ENCODE assay signal across 23 cellular contexts in the genomic region with DNA sequence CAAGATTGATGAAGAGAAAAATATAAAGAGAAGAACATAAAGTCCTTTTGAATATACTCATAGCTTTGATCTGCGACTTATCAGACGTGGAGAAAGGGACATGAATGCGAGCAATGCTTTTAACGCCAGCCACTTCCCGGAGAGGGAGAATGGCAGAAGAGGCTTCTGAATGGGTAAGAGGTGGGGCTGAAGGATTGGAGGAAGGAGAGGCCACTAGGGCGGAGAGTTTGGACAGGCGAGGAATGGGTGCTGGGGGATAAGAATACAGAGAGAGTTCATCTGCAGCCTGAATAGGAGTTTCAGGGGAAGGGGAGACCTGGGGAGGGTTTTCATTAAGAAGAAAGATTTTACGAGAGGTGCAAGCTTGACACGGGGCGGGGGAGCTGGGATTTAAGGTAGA.
DNase-seq lines count a peak whose midpoint lies in the region; ATAC-seq and TF ChIP-seq lines count a peak whose summit lies in the region.
"Had no signal": no experiment of that assay in that cellular context is flagged by ENCODE, and none has a peak within 500 bp of the region (broad histone marks: within the 10 kb centered on the region; RNA-seq: fewer than 3 reads in every experiment).

No MANE protein-coding gene starts in this region.

- H2BK120ac ChIP-seq in H9 (ENCODE audit: low read depth, low read length, poor library complexity, severe bottlenecking), result no peak overlapping the region

- H3K27me3 ChIP-seq in H9 (ENCODE audit: insufficient read depth, low read length), result no peaks in the 10 kb centered on the region
- no peaks in the 10 kb centered on the region for H3K27me3 ChIP-seq in iPS-15b (ENCODE audit: control insufficient read depth, insufficient read depth, low read length)

- H3K18ac ChIP-seq in H9 (ENCODE audit: insufficient read length, low read depth, low read length), result no peak overlapping the region

- no peak overlapping the region for H2AFZ ChIP-seq in H9 (ENCODE audit: low read length)
- H2AFZ ChIP-seq: GM23248 had no signal

- TF ChIP-seq CTCF in H9 (conservative IDR thresholded peaks at IDR 0.05) (no peak), WTC11 (IDR thresholded peaks at IDR 0.05) (no peak), endothelial cell (IDR thresholded peaks at IDR 0.05; ENCODE audit: unreplicated experiment) (no peak)

- no peaks in the 10 kb centered on the region for H3K27me3 Mint-ChIP-seq in H9 (ENCODE audit: low read depth)
- no peaks in the 10 kb centered on the region for H3K27me3 Mint-ChIP-seq in WTC11 (ENCODE audit: low read depth)
- H3K27me3 Mint-ChIP-seq in endothelial cell (ENCODE audit: unreplicated experiment), result no peaks in the 10 kb centered on the region
- H3K27me3 Mint-ChIP-seq: B cell; CD4-positive, CD25-positive, alpha-beta regulatory T cell; CD8-positive, alpha-beta memory T cell; IgD-negative memory B cell had no signal

- H3K79me2 ChIP-seq in H9 (ENCODE audit: insufficient read depth, low read length), result no peaks in the 10 kb centered on the region

- H2BK20ac ChIP-seq in H9 (ENCODE audit: low read depth, low read length, poor library complexity, severe bottlenecking), result no peak overlapping the region

- H3K79me1 ChIP-seq in H9 (ENCODE audit: insufficient read depth, low read depth, low read length, poor library complexity, severe bottlenecking), result no peaks in the 10 kb centered on the region

- no peak overlapping the region for H4K5ac ChIP-seq in H9 (ENCODE audit: insufficient read length, low read depth, low read length)

- H3K9ac ChIP-seq in H9 (ENCODE audit: extremely low read depth, insufficient read length, low read length), result no peak overlapping the region
- H3K9ac ChIP-seq in iPS-15b (ENCODE audit: low read depth, low read length), result no peak overlapping the region
- H3K9ac ChIP-seq: GM23248 had no signal

- peak; percentile 16 for DNase-seq in Daoy (ENCODE audit: low read depth)
- peak; percentile 51 for DNase-seq in H9
- no peak for DNase-seq in WTC11 (ENCODE audit: low spot score)
- no peak for DNase-seq in GM03348 (ENCODE audit: low spot score)
- no peak for DNase-seq in DMS153 (lab: John Stamatoyannopoulos, UW)
- no peak for DNase-seq in endothelial cell (ENCODE audit: low spot score)
- DNase-seq: 8988T; C1 segment of cervical spinal cord; CD4-positive, CD25-positive, alpha-beta regulatory T cell; CD8-positive, alpha-beta memory T cell; COR-L47; DMS 273 treated with DMSO at 0.1 percent for 48 hours; GF-D8; GM23248; HFFc6; KBM-7 had no signal

- no peak overlapping the region for H2BK12ac ChIP-seq in H9 (ENCODE audit: insufficient read length, low read depth, low read length)

- no peak overlapping the region for H3K56ac ChIP-seq in H9 (ENCODE audit: insufficient read length, low read depth, low read length)

- H3K9me3 Mint-ChIP-seq in H9 (no peaks in the 10 kb centered on the region; a peak in 1 of 5 replicates), WTC11 (no peaks in the 10 kb centered on the region), endothelial cell (ENCODE audit: unreplicated experiment) (no peaks in the 10 kb centered on the region)

- no peak overlapping the region for H4K8ac ChIP-seq in H9 (replicated peaks; ENCODE audit: insufficient read length, low read depth, low read length)

- no peaks in the 10 kb centered on the region for H3K9me3 ChIP-seq in H9 (ENCODE audit: control insufficient read depth, low read depth, low read length)
- H3K9me3 ChIP-seq in iPS-15b (ENCODE audit: control insufficient read depth, insufficient read depth, low read length), result no peaks in the 10 kb centered on the region

- WGBS in H9 (ENCODE audit: extremely low coverage, insufficient read length, low lambda C conversion rate), result no CpG with 5 or more reads among the region's 10 CpGs

- H3T11ph ChIP-seq in H9 (ENCODE audit: low read length), result no peak overlapping the region

- H3K23ac ChIP-seq in H9 (ENCODE audit: insufficient read length, low read depth, low read length), result no peak overlapping the region

- no peaks in the 10 kb centered on the region for H3K23me2 ChIP-seq in H9 (ENCODE audit: insufficient read length, low read depth, low read length, poor library complexity, severe bottlenecking)

- H3K27ac Mint-ChIP-seq in H9, result no peak overlapping the region
- no peak overlapping the region for H3K27ac Mint-ChIP-seq in WTC11
- no peak overlapping the region for H3K27ac Mint-ChIP-seq in endothelial cell (ENCODE audit: unreplicated experiment)
- H3K27ac Mint-ChIP-seq: B cell; CD4-positive, CD25-positive, alpha-beta regulatory T cell; CD8-positive, alpha-beta memory T cell; HFFc6; IgD-negative memory B cell had no signal

- H2BK15ac ChIP-seq in H9 (ENCODE audit: low read depth, low read length), result no peak overlapping the region

- POLR2A ChIA-PET in WTC11 (lab: Charles Lee), result no interaction called here

- H3K4me1 Mint-ChIP-seq in H9, result peaks cover 4 to 12% of the 10 kb centered on the region in 2 experiments; a peak in 2 of 4 replicates
- peaks cover 12% of the 10 kb centered on the region for H3K4me1 Mint-ChIP-seq in WTC11
- no peaks in the 10 kb centered on the region for H3K4me1 Mint-ChIP-seq in endothelial cell (ENCODE audit: unreplicated experiment)
- H3K4me1 Mint-ChIP-seq: B cell; CD4-positive, CD25-positive, alpha-beta regulatory T cell; CD8-positive, alpha-beta memory T cell; IgD-negative memory B cell had no signal

- peak overlapping the region; percentile 13 for H3K4me3 ChIP-seq in iPS-15b (ENCODE audit: low read depth, low read length)
- H3K4me3 ChIP-seq: GM12878, GM23248 had no signal

- no peak overlapping the region for H2AK5ac ChIP-seq in H9 (ENCODE audit: insufficient read length, low read length)

- H3K27ac ChIP-seq in H9 (ENCODE audit: insufficient read length, low read depth, low read length), result no peak overlapping the region
- H3K27ac ChIP-seq: GM23248 had no signal

- no peak overlapping the region for H2BK5ac ChIP-seq in H9 (ENCODE audit: insufficient read length, low read length)

- no peak overlapping the region for H3K4ac ChIP-seq in H9 (ENCODE audit: low read depth, low read length)

- no peaks in the 10 kb centered on the region; a peak in 1 of 7 replicates for H3K36me3 Mint-ChIP-seq in H9 (ENCODE audit: insufficient read depth in 1 of 3, low read depth in 3 of 3)
- no peaks in the 10 kb centered on the region for H3K36me3 Mint-ChIP-seq in WTC11
- no peaks in the 10 kb centered on the region for H3K36me3 Mint-ChIP-seq in endothelial cell (ENCODE audit: low read depth, unreplicated experiment)
- H3K36me3 Mint-ChIP-seq: CD4-positive, CD25-positive, alpha-beta regulatory T cell; CD8-positive, alpha-beta memory T cell; IgD-negative memory B cell had no signal

- H3K4me3 Mint-ChIP-seq in H9 (no peak overlapping the region), WTC11 (no peak overlapping the region), endothelial cell (ENCODE audit: unreplicated experiment) (no peak overlapping the region)
- H3K4me3 Mint-ChIP-seq: B cell, HFFc6, IgD-negative memory B cell had no signal

- H4K20me1 ChIP-seq in H9 (ENCODE audit: control insufficient read depth, insufficient read depth, insufficient read length), result no peaks in the 10 kb centered on the region

- no peak overlapping the region for H4K91ac ChIP-seq in H9 (ENCODE audit: insufficient read length, low read depth, low read length)

- H3K4me2 ChIP-seq in H9 (ENCODE audit: insufficient read depth, insufficient read length, low read length), result no peak overlapping the region

- H3K4me1 ChIP-seq in H9 (ENCODE audit: insufficient read depth, low read length) (no peaks in the 10 kb centered on the region), iPS-15b (ENCODE audit: control insufficient read depth, insufficient read depth, low read length) (no peaks in the 10 kb centered on the region)

- ATAC-seq in WTC11 (peak; percentile 89), GM19463 (IDR thresholded peaks at IDR 0.05; ENCODE audit: unreplicated experiment) (no peak)
- ATAC-seq: GM12878, HCT116, HepG2 had no signal

- H3K14ac ChIP-seq in H9 (ENCODE audit: insufficient read depth, low read length), result no peak overlapping the region

- H3K36me3 ChIP-seq in iPS-15b (ENCODE audit: control insufficient read depth, insufficient read depth, low read length), result no peaks in the 10 kb centered on the region

- CTCF ChIA-PET in WTC11 (lab: Charles Lee), result no interaction called here

TF ChIP-seq in WTC11, 78 proteins besides CTCF, POLR2A, EP300 and RAD21 (continues in another document):
- TF ChIP-seq ESRRA (CRISPR knock-in tag; IDR thresholded peaks at IDR 0.05; ENCODE audit: borderline replicate concordance) (no peak), ELF4 (CRISPR knock-in tag; IDR thresholded peaks at IDR 0.05; ENCODE audit: low read depth) (no peak), NR2C2 (CRISPR knock-in tag; IDR thresholded peaks at IDR 0.05) (no peak), NFE2L1 (CRISPR knock-in tag; IDR thresholded peaks at IDR 0.05) (no peak)
- TF ChIP-seq, protein P1, sequence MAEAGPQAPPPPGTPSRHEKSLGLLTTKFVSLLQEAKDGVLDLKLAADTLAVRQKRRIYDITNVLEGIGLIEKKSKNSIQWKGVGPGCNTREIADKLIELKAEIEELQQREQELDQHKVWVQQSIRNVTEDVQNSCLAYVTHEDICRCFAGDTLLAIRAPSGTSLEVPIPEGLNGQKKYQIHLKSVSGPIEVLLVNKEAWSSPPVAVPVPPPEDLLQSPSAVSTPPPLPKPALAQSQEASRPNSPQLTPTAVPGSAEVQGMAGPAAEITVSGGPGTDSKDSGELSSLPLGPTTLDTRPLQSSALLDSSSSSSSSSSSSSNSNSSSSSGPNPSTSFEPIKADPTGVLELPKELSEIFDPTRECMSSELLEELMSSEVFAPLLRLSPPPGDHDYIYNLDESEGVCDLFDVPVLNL (CRISPR knock-in tag; IDR thresholded peaks at IDR 0.05; ENCODE audit: borderline replicate concordance, low read depth), result no peak
- TF ChIP-seq, protein P2, sequence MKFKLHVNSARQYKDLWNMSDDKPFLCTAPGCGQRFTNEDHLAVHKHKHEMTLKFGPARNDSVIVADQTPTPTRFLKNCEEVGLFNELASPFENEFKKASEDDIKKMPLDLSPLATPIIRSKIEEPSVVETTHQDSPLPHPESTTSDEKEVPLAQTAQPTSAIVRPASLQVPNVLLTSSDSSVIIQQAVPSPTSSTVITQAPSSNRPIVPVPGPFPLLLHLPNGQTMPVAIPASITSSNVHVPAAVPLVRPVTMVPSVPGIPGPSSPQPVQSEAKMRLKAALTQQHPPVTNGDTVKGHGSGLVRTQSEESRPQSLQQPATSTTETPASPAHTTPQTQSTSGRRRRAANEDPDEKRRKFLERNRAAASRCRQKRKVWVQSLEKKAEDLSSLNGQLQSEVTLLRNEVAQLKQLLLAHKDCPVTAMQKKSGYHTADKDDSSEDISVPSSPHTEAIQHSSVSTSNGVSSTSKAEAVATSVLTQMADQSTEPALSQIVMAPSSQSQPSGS (CRISPR knock-in tag; IDR thresholded peaks at IDR 0.05; ENCODE audit: borderline replicate concordance, low read depth), result no peak
- TF ChIP-seq, protein P3, sequence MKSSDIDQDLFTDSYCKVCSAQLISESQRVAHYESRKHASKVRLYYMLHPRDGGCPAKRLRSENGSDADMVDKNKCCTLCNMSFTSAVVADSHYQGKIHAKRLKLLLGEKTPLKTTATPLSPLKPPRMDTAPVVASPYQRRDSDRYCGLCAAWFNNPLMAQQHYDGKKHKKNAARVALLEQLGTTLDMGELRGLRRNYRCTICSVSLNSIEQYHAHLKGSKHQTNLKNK (CRISPR knock-in tag; IDR thresholded peaks at IDR 0.05), result no peak

Comparison
In these comparisons a context has a peak if more than half of its experiments do, and no peak if none do; other contexts are left out.
1. DNase-seq: peak in Daoy (single experiment) and H9 (single experiment); none in WTC11 (single experiment), GM03348 (single experiment), DMS153 (single experiment) and endothelial cell (single experiment).